ENCODE assay signal across 21 cellular contexts in the genomic region with DNA sequence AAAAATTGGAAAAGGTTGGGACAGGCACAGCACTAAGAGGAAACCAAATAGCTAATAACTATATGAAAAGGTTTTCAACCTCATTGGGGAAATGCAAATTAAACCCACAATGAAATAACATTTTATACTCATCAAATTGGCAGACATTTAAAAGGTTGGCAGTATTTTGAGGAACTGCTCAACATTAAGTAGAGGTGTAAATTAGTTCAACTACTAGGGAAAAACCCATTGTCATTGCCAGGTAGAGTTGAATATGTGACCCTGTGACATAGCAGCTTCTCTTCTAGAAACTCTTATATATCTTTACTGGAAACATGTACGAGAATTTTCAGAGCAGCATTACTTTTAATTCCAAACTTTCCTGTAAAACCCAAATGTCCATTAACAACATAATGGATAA.
"Had no signal": no experiment of that assay in that cellular context is flagged by ENCODE, and none has a peak within 500 bp of the region (broad histone marks: within the 10 kb centered on the region; RNA-seq: fewer than 3 reads in every experiment).

No MANE protein-coding gene starts in this region.

- H3K36me3 ChIP-seq: ascending aorta, breast epithelium, left ventricle myocardium inferior, neutrophil, sigmoid colon had no signal

- H3K27ac Mint-ChIP-seq: dendritic cell treated with granulocyte-macrophage colony-stimulating factor and Interleukin-4, amounts not matched to agents 40 ng/mL and 50 ng/mL, for 4 days had no signal

- H3K27ac ChIP-seq: breast epithelium, neutrophil, parathyroid adenoma, sigmoid colon had no signal

- H3K27me3 ChIP-seq: ascending aorta, breast epithelium, neutrophil, sigmoid colon had no signal

- H3K36me3 Mint-ChIP-seq: natural killer cell had no signal

- H3K9me3 Mint-ChIP-seq: dendritic cell treated with granulocyte-macrophage colony-stimulating factor and Interleukin-4, amounts not matched to agents 40 ng/mL and 50 ng/mL, for 4 days; natural killer cell; type B pancreatic cell had no signal

- H3K9me3 ChIP-seq: ascending aorta, breast epithelium, left ventricle myocardium inferior, neutrophil, sigmoid colon had no signal

- H3K4me3 Mint-ChIP-seq: dendritic cell treated with granulocyte-macrophage colony-stimulating factor and Interleukin-4, amounts not matched to agents 40 ng/mL and 50 ng/mL, for 4 days; natural killer cell; type B pancreatic cell had no signal

- ATAC-seq: natural killer cell had no signal

- DNase-seq: activated CD4-positive, alpha-beta T cell treated with anti-CD3 and anti-CD28 coated beads for 1 hour; activated CD4-positive, alpha-beta T cell treated with anti-CD3 and anti-CD28 coated beads, Interleukin-2, amount 50 U/mL, for 48 hours; activated gamma-delta T cell; activated T-cell treated with anti-CD3 and anti-CD28 coated beads, Interleukin-2, amount 50 U/mL, for 1 hour; cerebellar nuclear complex; effector memory CD4-positive, alpha-beta T cell; foreskin fibroblast; hypothalamus; kidney; left ventricle myocardium inferior; mesenchymal stem cell; natural killer cell; sigmoid colon; stimulated activated CD4-positive, alpha-beta T cell treated with anti-CD3 and anti-CD28 coated beads, Interleukin-2, amount 100 ng/mL, for 24 hours; T1000 had no signal

- H3K9ac ChIP-seq: parathyroid adenoma had no signal

- H3K27me3 Mint-ChIP-seq: dendritic cell treated with granulocyte-macrophage colony-stimulating factor and Interleukin-4, amounts not matched to agents 40 ng/mL and 50 ng/mL, for 4 days; type B pancreatic cell had no signal

- H3K4me1 ChIP-seq: breast epithelium had no signal

- H2AFZ ChIP-seq: parathyroid adenoma had no signal

- H3K4me3 ChIP-seq: ascending aorta, breast epithelium, left ventricle myocardium inferior, sigmoid colon had no signal
